In the genomic region with DNA sequence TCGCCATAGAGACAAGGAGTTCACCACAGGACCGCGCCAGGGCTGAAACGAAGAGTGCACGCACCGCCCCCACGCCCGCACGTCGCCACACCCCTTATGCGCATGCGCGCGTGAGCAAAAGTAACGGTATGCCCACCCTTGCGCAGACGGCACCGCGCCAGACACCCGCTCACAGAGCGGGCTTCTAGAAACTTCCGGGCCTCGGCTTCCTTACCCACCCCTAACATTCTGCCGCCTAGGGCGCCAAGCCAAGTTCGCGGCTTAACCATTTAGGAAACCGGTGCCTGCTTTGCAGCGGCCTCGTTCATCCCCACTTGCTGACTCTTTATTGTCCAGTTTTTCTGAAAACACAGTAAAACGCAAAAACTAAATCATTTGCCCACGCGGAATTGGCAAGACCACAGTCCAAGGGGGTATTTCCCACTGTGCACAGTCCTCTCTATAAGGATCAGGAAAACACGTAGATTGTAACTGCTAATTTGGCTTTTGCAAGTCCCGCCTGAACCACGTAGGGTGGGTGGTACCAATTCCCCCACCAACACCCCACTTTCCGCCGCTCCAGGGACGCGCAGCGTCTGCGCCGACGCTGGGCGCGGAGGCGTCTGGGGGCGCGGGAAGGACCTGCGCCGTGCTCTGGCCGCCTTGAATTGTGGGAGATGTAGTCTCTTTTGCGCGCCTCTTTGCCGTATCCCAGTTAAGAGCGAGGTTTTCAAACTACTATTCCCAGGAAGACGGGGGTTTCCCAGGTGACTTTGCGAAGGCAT, we compare ENCODE assay signal across 8 cellular contexts. TPM values are rescaled to one million over a fixed set of nuclear protein-coding genes. Genes with fewer than 3 reads are reported as not detected.
DNase-seq lines count a peak whose midpoint lies in the region; ATAC-seq and TF ChIP-seq lines count a peak whose summit lies in the region.

A gene with protein sequence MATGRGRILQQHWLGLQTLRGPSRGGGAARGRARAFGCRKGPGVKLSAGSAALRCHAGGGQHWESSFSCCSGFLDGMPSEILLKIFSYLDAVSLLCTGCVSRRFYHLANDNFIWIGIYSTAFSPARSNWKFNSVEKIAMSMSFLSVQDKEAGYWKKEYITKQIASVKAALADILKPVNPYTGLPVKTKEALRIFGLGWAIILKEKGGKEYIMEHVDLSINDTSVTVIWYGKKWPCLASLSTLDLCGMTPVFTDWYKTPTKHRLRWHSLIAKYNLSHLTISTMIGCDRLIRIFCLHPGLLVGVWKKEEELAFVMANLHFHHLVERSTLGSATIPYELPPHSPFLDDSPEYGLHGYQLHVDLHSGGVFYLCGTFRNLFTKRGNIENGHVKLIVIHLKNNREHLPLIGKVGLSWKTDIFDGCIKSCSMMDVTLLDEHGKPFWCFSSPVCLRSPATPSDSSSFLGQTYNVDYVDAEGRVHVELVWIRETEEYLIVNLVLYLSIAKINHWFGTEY (minus strand): TSS at position 56 of the 764 bp plus-strand sequence. CDS start 49 bp downstream, at position 7.
A gene with protein sequence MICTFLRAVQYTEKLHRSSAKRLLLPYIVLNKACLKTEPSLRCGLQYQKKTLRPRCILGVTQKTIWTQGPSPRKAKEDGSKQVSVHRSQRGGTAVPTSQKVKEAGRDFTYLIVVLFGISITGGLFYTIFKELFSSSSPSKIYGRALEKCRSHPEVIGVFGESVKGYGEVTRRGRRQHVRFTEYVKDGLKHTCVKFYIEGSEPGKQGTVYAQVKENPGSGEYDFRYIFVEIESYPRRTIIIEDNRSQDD (plus strand): TSS at position 745 of the 764 bp plus-strand sequence. CDS start 286 bp downstream, outside the sequence.

- peaks cover 55% of the 10 kb centered on the region for H3K4me1 Mint-ChIP-seq in activated T-cell treated with anti-CD3 and anti-CD28 coated beads, Interleukin-2, amount 50 U/mL, for 24 hours (ENCODE audit: low read depth)

- intact Hi-C loops in PC-3 (cut with micrococcal nuclease) (no loop called here), mucosa of descending colon (cut with DNase I, micrococcal nuclease) (no loop called here)

- H3K9me2 ChIP-seq in PC-3 (replicated peaks; ENCODE audit: low read length) = no peaks in the 10 kb centered on the region

- H3K27me3 ChIP-seq in PC-3 (ENCODE audit: low read length) = no peaks in the 10 kb centered on the region

- BruUV-seq in PC-3 (replicated peaks; lab: Mats Ljungman, UMichigan) = TSS peak; percentile 40

- peak; percentile 100 for DNase-seq in DMS53 (lab: John Stamatoyannopoulos, UW)
- DNase-seq in Jurkat, Clone E6-1 (ENCODE audit: low read depth, low spot score) = peak; percentile 96
- peak; percentile 96 for DNase-seq in PC-3
- peak; percentile 95 for DNase-seq in activated T-cell treated with anti-CD3 and anti-CD28 coated beads, Interleukin-2, amount 50 U/mL, for 24 hours
- DNase-seq in epithelial cell of proximal tubule (ENCODE audit: low read depth) = peak; percentile 74
- DNase-seq in mucosa of descending colon = peak; percentile 96 to 97 (median 97)
- DNase-seq in stimulated activated CD8-positive, alpha-beta memory T cell treated with anti-CD3 and anti-CD28 coated beads, Interleukin-4, amount 100 ng/mL, for 1 hour (ENCODE audit: low read depth in 2 of 2, low spot score in 1 of 2) = peak; percentile 89 to 93

- peak within 1 kb of the TSS; percentile 97 for H3K9ac ChIP-seq in PC-3 (ENCODE audit: low read length)

- H3K4me3 ChIP-seq in Jurkat, Clone E6-1 (ENCODE audit: low read length) = peak within 1 kb of the TSS; percentile 68
- peak within 1 kb of the TSS; percentile 91 for H3K4me3 ChIP-seq in PC-3 (ENCODE audit: low read length)
- peak within 1 kb of the TSS; percentile 89 for H3K4me3 ChIP-seq in epithelial cell of proximal tubule (ENCODE audit: low read depth, low read length)
- H3K4me3 ChIP-seq in mucosa of descending colon = peak within 1 kb of the TSS; percentile 33

- H3K4me3 Mint-ChIP-seq in activated T-cell treated with anti-CD3 and anti-CD28 coated beads, Interleukin-2, amount 50 U/mL, for 24 hours = peak within 1 kb of the TSS; percentile 99

- no peaks in the 10 kb centered on the region for H3K27me3 Mint-ChIP-seq in activated T-cell treated with anti-CD3 and anti-CD28 coated beads, Interleukin-2, amount 50 U/mL, for 24 hours

- H3K4me2 ChIP-seq in PC-3 (ENCODE audit: low read length) = peak within 1 kb of the TSS; percentile 98

- peak within 1 kb of the TSS; percentile 75 for H3K27ac ChIP-seq in PC-3 (ENCODE audit: low read length)

- H3K4me1 ChIP-seq in PC-3 (ENCODE audit: insufficient read depth, low read length) (peaks cover 23% of the 10 kb centered on the region; the same call in 1 of the 2 replicates), mucosa of descending colon (ENCODE audit: low read depth) (peaks cover 13% of the 10 kb centered on the region)

- H3K9me3 ChIP-seq in PC-3 (ENCODE audit: low read length) (no peaks in the 10 kb centered on the region), mucosa of descending colon (no peaks in the 10 kb centered on the region)

- TF ChIP-seq CTCF in PC-3 (conservative IDR thresholded peaks at IDR 0.05; ENCODE audit: low read depth, low read length) (no peak), epithelial cell of proximal tubule (conservative IDR thresholded peaks at IDR 0.05; ENCODE audit: low read depth, low read length) (no peak), mucosa of descending colon (IDR thresholded peaks at IDR 0.05) (no peak)

- POLR2A ChIA-PET in PC-3 (lab: Charles Lee; ENCODE audit: unreplicated experiment) = no interaction called here

- H3K27ac Mint-ChIP-seq in activated T-cell treated with anti-CD3 and anti-CD28 coated beads, Interleukin-2, amount 50 U/mL, for 24 hours = peak within 1 kb of the TSS; percentile 100

- H3K36me3 ChIP-seq in PC-3 (ENCODE audit: low read depth, low read length) (peaks cover 5% of the 10 kb centered on the region; the same call in 1 of the 2 replicates), mucosa of descending colon (ENCODE audit: low read depth) (no peaks in the 10 kb centered on the region)

- peaks cover 46% of the 10 kb centered on the region for H3K79me2 ChIP-seq in PC-3 (ENCODE audit: low read length)

- H3K9me3 Mint-ChIP-seq in activated T-cell treated with anti-CD3 and anti-CD28 coated beads, Interleukin-2, amount 50 U/mL, for 24 hours = no peaks in the 10 kb centered on the region

- no peaks in the 10 kb centered on the region; the same call in 1 of the 2 replicates for H4K20me1 ChIP-seq in PC-3 (ENCODE audit: low read length)

- peak within 1 kb of the TSS; percentile 100 for H2AFZ ChIP-seq in PC-3 (ENCODE audit: low read length)

- ATAC-seq in GM21717 (IDR thresholded peaks at IDR 0.05; ENCODE audit: unreplicated experiment) (peak; percentile 94), PC-3 (peak; percentile 95), mucosa of descending colon (peak; percentile 97)

- H3F3A ChIP-seq in PC-3 (ENCODE audit: low read length, unreplicated experiment) = no peaks in the 10 kb centered on the region

- CTCF ChIA-PET in PC-3 (lab: Charles Lee) = no interaction called here

- peaks cover 54% of the 10 kb centered on the region for H3K36me3 Mint-ChIP-seq in activated T-cell treated with anti-CD3 and anti-CD28 coated beads, Interleukin-2, amount 50 U/mL, for 24 hours (ENCODE audit: low read depth)

RNA-seq across cellular contexts. Expression of the first gene that starts in this region (rescaled TPM):
- polyA plus RNA-seq in Jurkat, Clone E6-1 (2012; ENCODE audit: insufficient read depth, insufficient read length) = 2.4 TPM
- 0.87 and 2.8 TPM in 2 replicates for total RNA-seq in PC-3 (2014; rRNA removed)
- total RNA-seq in epithelial cell of proximal tubule = 0.40 and 0.87 TPM in 2 replicates
- total RNA-seq in mucosa of descending colon = 1 to 10 TPM in 1 of 3 donors, under 1 TPM in 1, not detected in 1; 0.43 to 1.0 TPM

RNA-seq across cellular contexts. Expression of the second gene that starts in this region (rescaled TPM):
- 69.2 TPM for polyA plus RNA-seq in Jurkat, Clone E6-1 (2012; ENCODE audit: insufficient read depth, insufficient read length)
- 106 and 120 TPM in 2 replicates for total RNA-seq in PC-3 (2014; rRNA removed)
- 20.4 and 51.7 TPM in 2 replicates for total RNA-seq in epithelial cell of proximal tubule
- 10 to 100 TPM; 26.1 to 46.1 (median 34.8) TPM for total RNA-seq in mucosa of descending colon

Comparison
In these comparisons a context has a peak if more than half of its experiments do, and no peak if none do; other contexts are left out.
1. Peak in every context shown above with its lines: DNase-seq, ATAC-seq, H3K4me3 ChIP-seq and H3K27ac ChIP-seq.
2. H3K4me3 ChIP-seq: peak in every context shown above with its lines; median percentile 91 in PC-3; 89 in epithelial cell of proximal tubule; 68 in Jurkat, Clone E6-1; 33 in mucosa of descending colon.